In the genomic region with DNA sequence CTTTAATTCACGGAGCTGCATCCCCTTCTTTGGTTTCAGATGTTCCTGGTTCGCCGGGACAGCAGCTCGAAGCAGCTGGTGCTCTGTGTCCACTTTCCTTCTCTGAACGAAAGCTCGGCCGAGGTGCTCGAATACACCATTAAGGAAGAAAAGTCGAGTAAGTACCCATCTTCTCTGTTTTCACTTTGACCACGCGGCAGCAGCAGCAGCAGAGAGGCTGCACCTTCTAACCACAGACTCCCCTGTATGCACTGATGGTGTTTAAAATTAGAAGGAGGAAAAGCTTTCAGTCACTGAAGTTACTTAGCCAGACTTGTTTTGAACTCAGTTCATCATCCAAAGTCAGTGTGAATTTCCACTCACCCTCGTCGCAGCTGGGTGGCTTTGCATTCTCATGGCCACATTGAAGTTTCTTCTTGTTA, we compare ENCODE assay signal across 1 cellular context.
TF ChIP-seq lines count a peak whose summit lies in the region.

No MANE protein-coding gene starts in this region.

TF ChIP-seq in GM12878, 131 proteins besides CTCF, POLR2A, EP300 and RAD21 (continued from another document):
- TF ChIP-seq, protein P1, sequence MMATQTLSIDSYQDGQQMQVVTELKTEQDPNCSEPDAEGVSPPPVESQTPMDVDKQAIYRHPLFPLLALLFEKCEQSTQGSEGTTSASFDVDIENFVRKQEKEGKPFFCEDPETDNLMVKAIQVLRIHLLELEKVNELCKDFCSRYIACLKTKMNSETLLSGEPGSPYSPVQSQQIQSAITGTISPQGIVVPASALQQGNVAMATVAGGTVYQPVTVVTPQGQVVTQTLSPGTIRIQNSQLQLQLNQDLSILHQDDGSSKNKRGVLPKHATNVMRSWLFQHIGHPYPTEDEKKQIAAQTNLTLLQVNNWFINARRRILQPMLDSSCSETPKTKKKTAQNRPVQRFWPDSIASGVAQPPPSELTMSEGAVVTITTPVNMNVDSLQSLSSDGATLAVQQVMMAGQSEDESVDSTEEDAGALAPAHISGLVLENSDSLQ (IDR thresholded peaks at IDR 0.05): peak; percentile 41; the same call in 1 of the 2 replicates
- TF ChIP-seq SIN3A (IDR thresholded peaks at IDR 0.05; ENCODE audit: low read depth, low read length): peak; percentile 30; the same call in 1 of the 2 replicates
- TF ChIP-seq ZNF207 (IDR thresholded peaks at IDR 0.05; ENCODE audit: borderline replicate concordance): no peak
- peak; percentile 97 for TF ChIP-seq RUNX3 (IDR thresholded peaks at IDR 0.05; ENCODE audit: low read length)
- peak; percentile 83 to 86 for TF ChIP-seq IKZF2 (IDR thresholded peaks at IDR 0.05)
- TF ChIP-seq TCF12 (IDR thresholded peaks at IDR 0.05; ENCODE audit: low read depth, low read length): peak; percentile 53; the same call in 1 of the 2 replicates
- TF ChIP-seq, protein P2, sequence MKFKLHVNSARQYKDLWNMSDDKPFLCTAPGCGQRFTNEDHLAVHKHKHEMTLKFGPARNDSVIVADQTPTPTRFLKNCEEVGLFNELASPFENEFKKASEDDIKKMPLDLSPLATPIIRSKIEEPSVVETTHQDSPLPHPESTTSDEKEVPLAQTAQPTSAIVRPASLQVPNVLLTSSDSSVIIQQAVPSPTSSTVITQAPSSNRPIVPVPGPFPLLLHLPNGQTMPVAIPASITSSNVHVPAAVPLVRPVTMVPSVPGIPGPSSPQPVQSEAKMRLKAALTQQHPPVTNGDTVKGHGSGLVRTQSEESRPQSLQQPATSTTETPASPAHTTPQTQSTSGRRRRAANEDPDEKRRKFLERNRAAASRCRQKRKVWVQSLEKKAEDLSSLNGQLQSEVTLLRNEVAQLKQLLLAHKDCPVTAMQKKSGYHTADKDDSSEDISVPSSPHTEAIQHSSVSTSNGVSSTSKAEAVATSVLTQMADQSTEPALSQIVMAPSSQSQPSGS (IDR thresholded peaks at IDR 0.05; ENCODE audit: low read length): peak; percentile 67; the same call in 1 of the 2 replicates
- no peak for TF ChIP-seq BACH1 (IDR thresholded peaks at IDR 0.05; ENCODE audit: borderline replicate concordance)
- TF ChIP-seq GABPA (IDR thresholded peaks at IDR 0.05; ENCODE audit: low read depth): no peak
- TF ChIP-seq CREM (IDR thresholded peaks at IDR 0.05; ENCODE audit: low read depth): peak; percentile 27; the same call in 1 of the 2 replicates
- peak; percentile 44; the same call in 1 of the 2 replicates for TF ChIP-seq EED (IDR thresholded peaks at IDR 0.05; ENCODE audit: low read depth)
- TF ChIP-seq NFYA (IDR thresholded peaks at IDR 0.05; ENCODE audit: borderline replicate concordance, low read depth, low read length): no peak
- peak; percentile 44 to 66; a peak in 1 of 4 replicates for TF ChIP-seq BHLHE40 (IDR thresholded peaks at IDR 0.05; ENCODE audit: borderline replicate concordance in 1 of 2, low read depth in 2 of 2, low read length in 1 of 2)
- TF ChIP-seq, protein P3, sequence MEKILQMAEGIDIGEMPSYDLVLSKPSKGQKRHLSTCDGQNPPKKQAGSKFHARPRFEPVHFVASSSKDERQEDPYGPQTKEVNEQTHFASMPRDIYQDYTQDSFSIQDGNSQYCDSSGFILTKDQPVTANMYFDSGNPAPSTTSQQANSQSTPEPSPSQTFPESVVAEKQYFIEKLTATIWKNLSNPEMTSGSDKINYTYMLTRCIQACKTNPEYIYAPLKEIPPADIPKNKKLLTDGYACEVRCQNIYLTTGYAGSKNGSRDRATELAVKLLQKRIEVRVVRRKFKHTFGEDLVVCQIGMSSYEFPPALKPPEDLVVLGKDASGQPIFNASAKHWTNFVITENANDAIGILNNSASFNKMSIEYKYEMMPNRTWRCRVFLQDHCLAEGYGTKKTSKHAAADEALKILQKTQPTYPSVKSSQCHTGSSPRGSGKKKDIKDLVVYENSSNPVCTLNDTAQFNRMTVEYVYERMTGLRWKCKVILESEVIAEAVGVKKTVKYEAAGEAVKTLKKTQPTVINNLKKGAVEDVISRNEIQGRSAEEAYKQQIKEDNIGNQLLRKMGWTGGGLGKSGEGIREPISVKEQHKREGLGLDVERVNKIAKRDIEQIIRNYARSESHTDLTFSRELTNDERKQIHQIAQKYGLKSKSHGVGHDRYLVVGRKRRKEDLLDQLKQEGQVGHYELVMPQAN (conservative IDR thresholded peaks at IDR 0.05): no peak; the same call in 1 of the 2 replicates
- 0 out of 2 replicates have a peak, but pooled peaks have one; percentile 54 for TF ChIP-seq NR2F1 (conservative IDR thresholded peaks at IDR 0.05)
- TF ChIP-seq CBX5 (IDR thresholded peaks at IDR 0.05; ENCODE audit: low read depth): peak; percentile 92
- peak; percentile 63; the same call in 1 of the 2 replicates for TF ChIP-seq CBFB (IDR thresholded peaks at IDR 0.05; ENCODE audit: low read depth)
- TF ChIP-seq, protein P4, sequence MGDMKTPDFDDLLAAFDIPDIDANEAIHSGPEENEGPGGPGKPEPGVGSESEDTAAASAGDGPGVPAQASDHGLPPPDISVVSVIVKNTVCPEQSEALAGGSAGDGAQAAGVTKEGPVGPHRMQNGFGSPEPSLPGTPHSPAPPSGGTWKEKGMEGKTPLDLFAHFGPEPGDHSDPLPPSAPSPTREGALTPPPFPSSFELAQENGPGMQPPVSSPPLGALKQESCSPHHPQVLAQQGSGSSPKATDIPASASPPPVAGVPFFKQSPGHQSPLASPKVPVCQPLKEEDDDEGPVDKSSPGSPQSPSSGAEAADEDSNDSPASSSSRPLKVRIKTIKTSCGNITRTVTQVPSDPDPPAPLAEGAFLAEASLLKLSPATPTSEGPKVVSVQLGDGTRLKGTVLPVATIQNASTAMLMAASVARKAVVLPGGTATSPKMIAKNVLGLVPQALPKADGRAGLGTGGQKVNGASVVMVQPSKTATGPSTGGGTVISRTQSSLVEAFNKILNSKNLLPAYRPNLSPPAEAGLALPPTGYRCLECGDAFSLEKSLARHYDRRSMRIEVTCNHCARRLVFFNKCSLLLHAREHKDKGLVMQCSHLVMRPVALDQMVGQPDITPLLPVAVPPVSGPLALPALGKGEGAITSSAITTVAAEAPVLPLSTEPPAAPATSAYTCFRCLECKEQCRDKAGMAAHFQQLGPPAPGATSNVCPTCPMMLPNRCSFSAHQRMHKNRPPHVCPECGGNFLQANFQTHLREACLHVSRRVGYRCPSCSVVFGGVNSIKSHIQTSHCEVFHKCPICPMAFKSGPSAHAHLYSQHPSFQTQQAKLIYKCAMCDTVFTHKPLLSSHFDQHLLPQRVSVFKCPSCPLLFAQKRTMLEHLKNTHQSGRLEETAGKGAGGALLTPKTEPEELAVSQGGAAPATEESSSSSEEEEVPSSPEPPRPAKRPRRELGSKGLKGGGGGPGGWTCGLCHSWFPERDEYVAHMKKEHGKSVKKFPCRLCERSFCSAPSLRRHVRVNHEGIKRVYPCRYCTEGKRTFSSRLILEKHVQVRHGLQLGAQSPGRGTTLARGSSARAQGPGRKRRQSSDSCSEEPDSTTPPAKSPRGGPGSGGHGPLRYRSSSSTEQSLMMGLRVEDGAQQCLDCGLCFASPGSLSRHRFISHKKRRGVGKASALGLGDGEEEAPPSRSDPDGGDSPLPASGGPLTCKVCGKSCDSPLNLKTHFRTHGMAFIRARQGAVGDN (IDR thresholded peaks at IDR 0.05): peak; percentile 87
- TF ChIP-seq JUNB (IDR thresholded peaks at IDR 0.05): peak; percentile 32; the same call in 1 of the 2 replicates
- 0 out of 2 replicates have a peak, but pooled peaks have one; percentile 48 for TF ChIP-seq YY1 (IDR thresholded peaks at IDR 0.05; ENCODE audit: low read depth, low read length)
- 0 out of 2 replicates have a peak, but pooled peaks have one; percentile 52 for TF ChIP-seq PAX8 (IDR thresholded peaks at IDR 0.05)
- TF ChIP-seq HDGF (IDR thresholded peaks at IDR 0.05): no peak
- TF ChIP-seq CEBPB (IDR thresholded peaks at IDR 0.05; ENCODE audit: borderline replicate concordance in 1 of 2, low read depth in 2 of 2, low read length in 2 of 2): no peak
- TF ChIP-seq, protein P5, sequence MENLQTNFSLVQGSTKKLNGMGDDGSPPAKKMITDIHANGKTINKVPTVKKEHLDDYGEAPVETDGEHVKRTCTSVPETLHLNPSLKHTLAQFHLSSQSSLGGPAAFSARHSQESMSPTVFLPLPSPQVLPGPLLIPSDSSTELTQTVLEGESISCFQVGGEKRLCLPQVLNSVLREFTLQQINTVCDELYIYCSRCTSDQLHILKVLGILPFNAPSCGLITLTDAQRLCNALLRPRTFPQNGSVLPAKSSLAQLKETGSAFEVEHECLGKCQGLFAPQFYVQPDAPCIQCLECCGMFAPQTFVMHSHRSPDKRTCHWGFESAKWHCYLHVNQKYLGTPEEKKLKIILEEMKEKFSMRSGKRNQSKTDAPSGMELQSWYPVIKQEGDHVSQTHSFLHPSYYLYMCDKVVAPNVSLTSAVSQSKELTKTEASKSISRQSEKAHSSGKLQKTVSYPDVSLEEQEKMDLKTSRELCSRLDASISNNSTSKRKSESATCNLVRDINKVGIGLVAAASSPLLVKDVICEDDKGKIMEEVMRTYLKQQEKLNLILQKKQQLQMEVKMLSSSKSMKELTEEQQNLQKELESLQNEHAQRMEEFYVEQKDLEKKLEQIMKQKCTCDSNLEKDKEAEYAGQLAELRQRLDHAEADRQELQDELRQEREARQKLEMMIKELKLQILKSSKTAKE (IDR thresholded peaks at IDR 0.05; ENCODE audit: low read depth, poor library complexity, severe bottlenecking): peak; percentile 87
- peak; percentile 57; the same call in 1 of the 2 replicates for TF ChIP-seq BCL11A (IDR thresholded peaks at IDR 0.05; ENCODE audit: low read depth, low read length)
- TF ChIP-seq, protein P6, sequence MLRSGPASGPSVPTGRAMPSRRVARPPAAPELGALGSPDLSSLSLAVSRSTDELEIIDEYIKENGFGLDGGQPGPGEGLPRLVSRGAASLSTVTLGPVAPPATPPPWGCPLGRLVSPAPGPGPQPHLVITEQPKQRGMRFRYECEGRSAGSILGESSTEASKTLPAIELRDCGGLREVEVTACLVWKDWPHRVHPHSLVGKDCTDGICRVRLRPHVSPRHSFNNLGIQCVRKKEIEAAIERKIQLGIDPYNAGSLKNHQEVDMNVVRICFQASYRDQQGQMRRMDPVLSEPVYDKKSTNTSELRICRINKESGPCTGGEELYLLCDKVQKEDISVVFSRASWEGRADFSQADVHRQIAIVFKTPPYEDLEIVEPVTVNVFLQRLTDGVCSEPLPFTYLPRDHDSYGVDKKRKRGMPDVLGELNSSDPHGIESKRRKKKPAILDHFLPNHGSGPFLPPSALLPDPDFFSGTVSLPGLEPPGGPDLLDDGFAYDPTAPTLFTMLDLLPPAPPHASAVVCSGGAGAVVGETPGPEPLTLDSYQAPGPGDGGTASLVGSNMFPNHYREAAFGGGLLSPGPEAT (IDR thresholded peaks at IDR 0.05; ENCODE audit: low read depth): peak; percentile 72
- TF ChIP-seq ZSCAN29 (IDR thresholded peaks at IDR 0.05): 0 out of 2 replicates have a peak, but pooled peaks have one; percentile 31
- TF ChIP-seq CHD2 (IDR thresholded peaks at IDR 0.05; ENCODE audit: borderline replicate concordance, low read depth, low read length): 0 out of 2 replicates have a peak, but pooled peaks have one; percentile 5
- TF ChIP-seq IKZF1 (conservative IDR thresholded peaks at IDR 0.05): peak; percentile 80
- TF ChIP-seq, protein P7, sequence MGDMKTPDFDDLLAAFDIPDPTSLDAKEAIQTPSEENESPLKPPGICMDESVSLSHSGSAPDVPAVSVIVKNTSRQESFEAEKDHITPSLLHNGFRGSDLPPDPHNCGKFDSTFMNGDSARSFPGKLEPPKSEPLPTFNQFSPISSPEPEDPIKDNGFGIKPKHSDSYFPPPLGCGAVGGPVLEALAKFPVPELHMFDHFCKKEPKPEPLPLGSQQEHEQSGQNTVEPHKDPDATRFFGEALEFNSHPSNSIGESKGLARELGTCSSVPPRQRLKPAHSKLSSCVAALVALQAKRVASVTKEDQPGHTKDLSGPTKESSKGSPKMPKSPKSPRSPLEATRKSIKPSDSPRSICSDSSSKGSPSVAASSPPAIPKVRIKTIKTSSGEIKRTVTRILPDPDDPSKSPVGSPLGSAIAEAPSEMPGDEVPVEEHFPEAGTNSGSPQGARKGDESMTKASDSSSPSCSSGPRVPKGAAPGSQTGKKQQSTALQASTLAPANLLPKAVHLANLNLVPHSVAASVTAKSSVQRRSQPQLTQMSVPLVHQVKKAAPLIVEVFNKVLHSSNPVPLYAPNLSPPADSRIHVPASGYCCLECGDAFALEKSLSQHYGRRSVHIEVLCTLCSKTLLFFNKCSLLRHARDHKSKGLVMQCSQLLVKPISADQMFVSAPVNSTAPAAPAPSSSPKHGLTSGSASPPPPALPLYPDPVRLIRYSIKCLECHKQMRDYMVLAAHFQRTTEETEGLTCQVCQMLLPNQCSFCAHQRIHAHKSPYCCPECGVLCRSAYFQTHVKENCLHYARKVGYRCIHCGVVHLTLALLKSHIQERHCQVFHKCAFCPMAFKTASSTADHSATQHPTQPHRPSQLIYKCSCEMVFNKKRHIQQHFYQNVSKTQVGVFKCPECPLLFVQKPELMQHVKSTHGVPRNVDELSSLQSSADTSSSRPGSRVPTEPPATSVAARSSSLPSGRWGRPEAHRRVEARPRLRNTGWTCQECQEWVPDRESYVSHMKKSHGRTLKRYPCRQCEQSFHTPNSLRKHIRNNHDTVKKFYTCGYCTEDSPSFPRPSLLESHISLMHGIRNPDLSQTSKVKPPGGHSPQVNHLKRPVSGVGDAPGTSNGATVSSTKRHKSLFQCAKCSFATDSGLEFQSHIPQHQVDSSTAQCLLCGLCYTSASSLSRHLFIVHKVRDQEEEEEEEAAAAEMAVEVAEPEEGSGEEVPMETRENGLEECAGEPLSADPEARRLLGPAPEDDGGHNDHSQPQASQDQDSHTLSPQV (IDR thresholded peaks at IDR 0.05): peak; percentile 62; the same call in 1 of the 2 replicates
- TF ChIP-seq TCF3 (IDR thresholded peaks at IDR 0.05; ENCODE audit: borderline replicate concordance, insufficient read depth, low read depth, low read length): 0 out of 2 replicates have a peak, but pooled peaks have one; percentile 35
- TF ChIP-seq MTA2 (IDR thresholded peaks at IDR 0.05; ENCODE audit: low read depth): peak; percentile 62; the same call in 1 of the 2 replicates
- TF ChIP-seq PAX5 (IDR thresholded peaks at IDR 0.05; ENCODE audit: borderline replicate concordance, low read depth, low read length): peak; percentile 85; the same call in 1 of the 2 replicates
- TF ChIP-seq NBN (IDR thresholded peaks at IDR 0.05): peak; percentile 79
- peak in 1 of 2 experiments; percentile 37; a peak in 1 of 4 replicates for TF ChIP-seq ETV6 (conservative IDR thresholded peaks at IDR 0.05 in 1 of 2, IDR thresholded peaks at IDR 0.05 in 1 of 2; ENCODE audit: borderline replicate concordance in 1 of 2, low read depth in 1 of 2)
- no peak for TF ChIP-seq WRNIP1 (IDR thresholded peaks at IDR 0.05; ENCODE audit: borderline replicate concordance, low read depth, low read length)
- peak; percentile 60; the same call in 1 of the 2 replicates for TF ChIP-seq SMARCA5 (IDR thresholded peaks at IDR 0.05)
- no peak for TF ChIP-seq ZZZ3 (IDR thresholded peaks at IDR 0.05; ENCODE audit: control insufficient read depth, insufficient read length, low read depth)
- peak; percentile 80; the same call in 1 of the 2 replicates for TF ChIP-seq MEF2A (IDR thresholded peaks at IDR 0.05; ENCODE audit: insufficient read depth, low read depth, low read length)
- TF ChIP-seq, protein P8, sequence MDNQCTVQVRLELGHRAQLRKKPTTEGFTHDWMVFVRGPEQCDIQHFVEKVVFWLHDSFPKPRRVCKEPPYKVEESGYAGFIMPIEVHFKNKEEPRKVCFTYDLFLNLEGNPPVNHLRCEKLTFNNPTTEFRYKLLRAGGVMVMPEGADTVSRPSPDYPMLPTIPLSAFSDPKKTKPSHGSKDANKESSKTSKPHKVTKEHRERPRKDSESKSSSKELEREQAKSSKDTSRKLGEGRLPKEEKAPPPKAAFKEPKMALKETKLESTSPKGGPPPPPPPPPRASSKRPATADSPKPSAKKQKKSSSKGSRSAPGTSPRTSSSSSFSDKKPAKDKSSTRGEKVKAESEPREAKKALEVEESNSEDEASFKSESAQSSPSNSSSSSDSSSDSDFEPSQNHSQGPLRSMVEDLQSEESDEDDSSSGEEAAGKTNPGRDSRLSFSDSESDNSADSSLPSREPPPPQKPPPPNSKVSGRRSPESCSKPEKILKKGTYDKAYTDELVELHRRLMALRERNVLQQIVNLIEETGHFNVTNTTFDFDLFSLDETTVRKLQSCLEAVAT (IDR thresholded peaks at IDR 0.05): peak; percentile 85
